16 cellular contexts compared by ENCODE assay signal in genomic region chr22:35479359-35479758, GRCh38.
"Had no signal": no experiment of that assay in that cellular context is flagged by ENCODE, and none has a peak within 500 bp of the region (broad histone marks: within the 10 kb centered on the region; RNA-seq: fewer than 3 reads in every experiment).

No MANE protein-coding gene starts in this region.

- H3K27me3 ChIP-seq: body of pancreas, dorsolateral prefrontal cortex, ovary had no signal

- DNase-seq: activated CD4-positive, alpha-beta T cell treated with anti-CD3 and anti-CD28 coated beads, Interleukin-2, amount 10 ng/mL, durations not matched to agents 24 days and 14 days; activated CD4-positive, CD25-positive, alpha-beta regulatory T cell; activated CD8-positive, alpha-beta T cell treated with anti-CD3 and anti-CD28 coated beads, Interleukin-2, amount 10 ng/mL, durations not matched to agents 7 days and 5 days; activated naive CD4-positive, alpha-beta T cell treated with anti-CD3 and anti-CD28 coated beads for 36 hours; activated T-cell treated with anti-CD3 and anti-CD28 coated beads, Interleukin-2, amount 50 U/mL, for 24 hours; dorsolateral prefrontal cortex; foreskin fibroblast; hypothalamus; mammary epithelial cell; T-helper 1 cell; T-helper 9 cell had no signal

- H3K27ac Mint-ChIP-seq: activated CD4-positive, alpha-beta T cell treated with anti-CD3 and anti-CD28 coated beads, Interleukin-2, amount 10 ng/mL, durations not matched to agents 24 days and 14 days; activated CD8-positive, alpha-beta T cell treated with anti-CD3 and anti-CD28 coated beads, Interleukin-2, amount 10 ng/mL, durations not matched to agents 7 days and 5 days; activated naive CD4-positive, alpha-beta T cell treated with anti-CD3 and anti-CD28 coated beads for 36 hours; activated T-cell treated with anti-CD3 and anti-CD28 coated beads, Interleukin-2, amount 50 U/mL, for 24 hours; activated T-helper 2 cell treated with anti-CD3 and anti-CD28 coated beads, Interferon-gamma antibody, Interleukin-2, Interleukin-4, amounts not matched to agents 10 μg/mL and 5 μg/mL and 100 μg/mL, durations not matched to agents 14 hours and 24 hours and 36 hours; stimulated activated naive B cell treated with anti-CD40 and anti-IgM and Interleukin-4, amounts not matched to agents 10 μg/mL and 1 μg/mL and 100 μg/mL, for 72 hours had no signal

- H3K36me3 ChIP-seq: ovary, tibial nerve had no signal

- H3K9me3 ChIP-seq: body of pancreas, ovary, tibial nerve had no signal

- H3K4me3 Mint-ChIP-seq: activated CD4-positive, alpha-beta T cell treated with anti-CD3 and anti-CD28 coated beads, Interleukin-2, amount 10 ng/mL, durations not matched to agents 24 days and 14 days; activated CD8-positive, alpha-beta T cell treated with anti-CD3 and anti-CD28 coated beads, Interleukin-2, amount 10 ng/mL, durations not matched to agents 7 days and 5 days; activated naive CD4-positive, alpha-beta T cell treated with anti-CD3 and anti-CD28 coated beads for 36 hours; activated T-cell treated with anti-CD3 and anti-CD28 coated beads, Interleukin-2, amount 50 U/mL, for 24 hours had no signal

- H3K9me3 Mint-ChIP-seq: activated CD4-positive, alpha-beta T cell treated with anti-CD3 and anti-CD28 coated beads, Interleukin-2, amount 10 ng/mL, durations not matched to agents 24 days and 14 days; activated naive CD4-positive, alpha-beta T cell treated with anti-CD3 and anti-CD28 coated beads for 36 hours; activated T-cell treated with anti-CD3 and anti-CD28 coated beads, Interleukin-2, amount 50 U/mL, for 24 hours; activated T-helper 2 cell treated with anti-CD3 and anti-CD28 coated beads, Interferon-gamma antibody, Interleukin-2, Interleukin-4, amounts not matched to agents 10 μg/mL and 5 μg/mL and 100 μg/mL, durations not matched to agents 14 hours and 24 hours and 36 hours; stimulated activated naive B cell treated with anti-CD40 and anti-IgM and Interleukin-4, amounts not matched to agents 10 μg/mL and 1 μg/mL and 100 μg/mL, for 72 hours had no signal

- H3K4me3 ChIP-seq: body of pancreas, dorsolateral prefrontal cortex, ovary, tibial nerve had no signal

- H3K27ac ChIP-seq: ovary had no signal
